8 cellular contexts compared by ENCODE assay signal in the genomic region with DNA sequence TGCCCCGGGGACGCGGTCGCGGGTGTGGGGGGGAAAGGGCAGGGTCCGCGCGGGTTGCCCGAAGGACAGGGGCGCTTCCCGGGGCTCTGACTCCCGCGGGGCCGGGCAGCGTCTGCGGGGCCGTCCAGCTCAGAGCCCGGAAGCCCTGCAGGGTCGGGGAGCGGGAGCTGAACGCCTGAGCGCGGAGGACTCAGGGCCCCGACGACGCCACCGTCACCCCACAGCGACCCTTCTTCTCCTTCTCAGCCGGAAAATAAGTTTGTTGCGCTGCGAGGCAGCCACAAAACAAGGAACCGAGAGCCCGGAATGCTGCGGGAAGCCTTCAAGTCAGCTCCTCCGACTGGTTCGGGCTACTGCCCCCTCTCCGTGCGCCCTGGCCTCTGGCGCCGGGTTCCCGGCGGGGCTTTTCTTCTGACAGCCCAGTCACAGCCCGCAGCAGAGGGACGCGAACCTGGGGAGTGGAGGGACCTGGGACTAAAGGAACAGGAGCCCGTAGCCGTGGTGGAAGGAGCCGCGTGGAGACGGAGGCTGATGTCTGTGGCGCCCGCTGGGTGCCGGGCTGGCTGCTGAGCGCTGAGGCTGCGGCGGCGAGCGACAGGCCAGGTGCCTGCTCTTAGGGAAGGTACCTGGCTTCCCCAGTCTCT. TPM values are rescaled to one million over a fixed set of nuclear protein-coding genes. Genes with fewer than 3 reads are reported as not detected.
DNase-seq lines count a peak whose midpoint lies in the region; ATAC-seq and TF ChIP-seq lines count a peak whose summit lies in the region.
"Had no signal": no experiment of that assay in that cellular context is flagged by ENCODE, and none has a peak within 500 bp of the region (broad histone marks: within the 10 kb centered on the region; RNA-seq: fewer than 3 reads in every experiment).

No MANE protein-coding gene starts in this region.

- intact Hi-C loops in naive thymus-derived CD4-positive, alpha-beta T cell (cut with micrococcal nuclease) = no loop called here

- H3K27me3 ChIP-seq in MG63 = peaks cover 10% of the 10 kb centered on the region
- H3K27me3 ChIP-seq in naive thymus-derived CD4-positive, alpha-beta T cell (ENCODE audit: control insufficient read depth in 2 of 2, insufficient read depth in 2 of 2, low read length in 2 of 2) = peaks cover 0 to 4% of the 10 kb centered on the region in 2 donors

- H3K4me3 Mint-ChIP-seq in naive thymus-derived CD4-positive, alpha-beta T cell = peak overlapping the region in 4 of 10 donors; percentile 17 to 75 (median 41)

- POLR2A ChIA-PET in HEK293 (lab: Yijun Ruan, JAX) = interaction anchor here (0.6 to 1.0 kb wide), 2 partner anchors 16 to 584 kb away, joined by 3 read pairs; no protein-coding TSS in a partner anchor
- POLR2A ChIA-PET in naive thymus-derived CD4-positive, alpha-beta T cell (lab: Charles Lee) = no interaction called here

- peaks cover 2% of the 10 kb centered on the region; the same call in 1 of the 2 replicates for H3K4me1 ChIP-seq in HEK293 (ENCODE audit: control insufficient read depth, insufficient read depth, low read length)
- H3K4me1 ChIP-seq in naive thymus-derived CD4-positive, alpha-beta T cell (ENCODE audit: control insufficient read depth in 2 of 2, insufficient read depth in 2 of 2, low read length in 2 of 2) = no peaks in the 10 kb centered on the region

- H3K27me3 Mint-ChIP-seq in naive thymus-derived CD4-positive, alpha-beta T cell = peaks cover 54 to 75% (median 64%) of the 10 kb centered on the region in 5 donors

- no peak for TF ChIP-seq CTCF in HEK293 (tag by site-specific recombination; IDR thresholded peaks at IDR 0.05)
- no peak for TF ChIP-seq CTCF in retinal pigment epithelial cell (conservative IDR thresholded peaks at IDR 0.05; ENCODE audit: low read depth, low read length)

- DNase-seq in NCI-H69 (lab: John Stamatoyannopoulos, UW) (peak; percentile 76), retinal pigment epithelial cell (ENCODE audit: low read depth) (no peak), MG63 (no peak)
- no peak for DNase-seq in naive thymus-derived CD4-positive, alpha-beta T cell

- H3K36me3 ChIP-seq in HEK293 (ENCODE audit: control insufficient read depth in 2 of 2, insufficient read depth in 1 of 2, low read length in 2 of 2) = no peaks in the 10 kb centered on the region
- H3K36me3 ChIP-seq in MG63 = no peaks in the 10 kb centered on the region
- H3K36me3 ChIP-seq in naive thymus-derived CD4-positive, alpha-beta T cell (ENCODE audit: control insufficient read depth in 2 of 3, insufficient read depth in 3 of 3, low read length in 3 of 3) = no peaks in the 10 kb centered on the region

- H3K36me3 Mint-ChIP-seq in naive thymus-derived CD4-positive, alpha-beta T cell = peaks cover 0 to 4% (median 0%) of the 10 kb centered on the region in 5 donors
- H3K36me3 Mint-ChIP-seq: IgD-negative memory B cell had no signal

- H3K9me3 ChIP-seq in HEK293 (ENCODE audit: control insufficient read depth, insufficient read depth, low read depth, low read length) (no peaks in the 10 kb centered on the region), MG63 (no peaks in the 10 kb centered on the region)
- H3K9me3 ChIP-seq in naive thymus-derived CD4-positive, alpha-beta T cell (ENCODE audit: control insufficient read depth in 2 of 3, low read length in 3 of 3) = no peaks in the 10 kb centered on the region

- CTCF ChIA-PET in HEK293 (lab: Yijun Ruan, JAX) = no interaction called here
- CTCF ChIA-PET in naive thymus-derived CD4-positive, alpha-beta T cell (lab: Charles Lee) = no interaction called here

- H3K9me3 Mint-ChIP-seq in naive thymus-derived CD4-positive, alpha-beta T cell = peaks cover 0 to 5% (median 1%) of the 10 kb centered on the region in 11 donors

- no peak overlapping the region for H3K27ac Mint-ChIP-seq in naive thymus-derived CD4-positive, alpha-beta T cell

- peak overlapping the region; percentile 89 for H3K27ac ChIP-seq in HEK293 (ENCODE audit: extremely low read depth, low read depth, low read length)
- no peak overlapping the region for H3K27ac ChIP-seq in naive thymus-derived CD4-positive, alpha-beta T cell (ENCODE audit: low read depth, low read length)

- ATAC-seq in GM18517 (IDR thresholded peaks at IDR 0.05; ENCODE audit: unreplicated experiment) = no peak
- no peak for ATAC-seq in naive thymus-derived CD4-positive, alpha-beta T cell

- H3K4me3 ChIP-seq in HEK293 (ENCODE audit: low read depth, low read length) (peak overlapping the region; percentile 67), iPS-11a (ENCODE audit: low read depth, low read length) (peak overlapping the region; percentile 53), retinal pigment epithelial cell (ENCODE audit: low read length) (peak overlapping the region; percentile 48), MG63 (no peak overlapping the region)
- no peak overlapping the region for H3K4me3 ChIP-seq in naive thymus-derived CD4-positive, alpha-beta T cell (ENCODE audit: low read length)

- peaks cover 0 to 20% (median 11%) of the 10 kb centered on the region in 7 donors for H3K4me1 Mint-ChIP-seq in naive thymus-derived CD4-positive, alpha-beta T cell

TF ChIP-seq in HEK293, 187 proteins besides CTCF, POLR2A, EP300 and RAD21:
- no peak for TF ChIP-seq ZNF510 (tag by site-specific recombination; IDR thresholded peaks at IDR 0.05; ENCODE audit: insufficient replicate concordance)
- no peak for TF ChIP-seq ZNF544 (tag by site-specific recombination; IDR thresholded peaks at IDR 0.05)
- TF ChIP-seq ZBTB20 (tag by site-specific recombination; IDR thresholded peaks at IDR 0.05) = 0 out of 2 replicates have a peak, but pooled peaks have one; percentile 19
- peak; percentile 38 for TF ChIP-seq ZNF335 (tag by site-specific recombination; conservative IDR thresholded peaks at IDR 0.05)
- TF ChIP-seq, protein P1, sequence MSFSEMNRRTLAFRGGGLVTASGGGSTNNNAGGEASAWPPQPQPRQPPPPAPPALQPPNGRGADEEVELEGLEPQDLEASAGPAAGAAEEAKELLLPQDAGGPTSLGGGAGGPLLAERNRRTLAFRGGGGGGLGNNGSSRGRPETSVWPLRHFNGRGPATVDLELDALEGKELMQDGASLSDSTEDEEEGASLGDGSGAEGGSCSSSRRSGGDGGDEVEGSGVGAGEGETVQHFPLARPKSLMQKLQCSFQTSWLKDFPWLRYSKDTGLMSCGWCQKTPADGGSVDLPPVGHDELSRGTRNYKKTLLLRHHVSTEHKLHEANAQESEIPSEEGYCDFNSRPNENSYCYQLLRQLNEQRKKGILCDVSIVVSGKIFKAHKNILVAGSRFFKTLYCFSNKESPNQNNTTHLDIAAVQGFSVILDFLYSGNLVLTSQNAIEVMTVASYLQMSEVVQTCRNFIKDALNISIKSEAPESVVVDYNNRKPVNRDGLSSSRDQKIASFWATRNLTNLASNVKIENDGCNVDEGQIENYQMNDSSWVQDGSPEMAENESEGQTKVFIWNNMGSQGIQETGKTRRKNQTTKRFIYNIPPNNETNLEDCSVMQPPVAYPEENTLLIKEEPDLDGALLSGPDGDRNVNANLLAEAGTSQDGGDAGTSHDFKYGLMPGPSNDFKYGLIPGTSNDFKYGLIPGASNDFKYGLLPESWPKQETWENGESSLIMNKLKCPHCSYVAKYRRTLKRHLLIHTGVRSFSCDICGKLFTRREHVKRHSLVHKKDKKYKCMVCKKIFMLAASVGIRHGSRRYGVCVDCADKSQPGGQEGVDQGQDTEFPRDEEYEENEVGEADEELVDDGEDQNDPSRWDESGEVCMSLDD (tag by site-specific recombination; IDR thresholded peaks at IDR 0.05) = no peak
- no peak for TF ChIP-seq ZNF221 (tag by site-specific recombination; IDR thresholded peaks at IDR 0.05; ENCODE audit: borderline replicate concordance)

RNA-seq across cellular contexts. Expression of a gene that starts 0.5 kb away (rescaled TPM):
- total RNA-seq in MG63 (2014; rRNA removed; shearing (Covaris generic); ENCODE audit: low replicate concordance) = not detected in 2 replicates
- total RNA-seq in naive thymus-derived CD4-positive, alpha-beta T cell = not detected
- not detected for polyA plus RNA-seq in naive thymus-derived CD4-positive, alpha-beta T cell
- polyA plus RNA-seq: IgD-negative memory B cell had no signal

Comparison
In these comparisons a context has a peak if more than half of its experiments do, and no peak if none do; other contexts are left out.
1. H3K4me3 ChIP-seq: peak in HEK293 (single experiment), iPS-11a (single experiment) and retinal pigment epithelial cell (single experiment); none in MG63 (single experiment) and naive thymus-derived CD4-positive, alpha-beta T cell (single experiment).